ENCODE assay signal across 8 cellular contexts in the genomic region with DNA sequence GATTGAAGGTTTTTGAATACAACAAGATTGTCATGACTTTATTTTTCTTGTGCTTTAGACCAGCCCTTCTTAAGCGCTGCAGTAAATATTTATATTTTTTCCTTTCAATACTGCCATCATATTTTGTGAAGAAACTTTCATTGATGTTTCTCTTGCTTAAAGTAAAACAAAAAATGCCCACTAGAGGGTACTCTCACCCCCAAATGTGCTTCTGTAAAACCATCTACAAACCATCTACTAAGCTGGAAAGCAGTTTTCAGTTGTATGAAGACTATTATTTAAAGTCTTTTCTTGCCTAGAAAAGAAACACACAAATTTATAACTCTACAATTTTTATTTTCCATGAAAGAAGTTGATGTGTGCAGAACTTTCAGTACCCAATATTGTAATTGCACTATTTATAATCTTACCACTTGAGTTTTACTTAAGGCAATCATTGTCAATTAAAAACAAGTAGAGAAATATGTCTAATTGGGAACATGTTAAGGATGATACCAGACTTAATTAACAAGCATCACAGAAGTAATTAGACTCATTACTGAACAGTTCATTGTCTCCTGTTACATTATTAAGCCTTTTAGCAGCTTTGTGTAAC. TPM values are rescaled to one million over a fixed set of nuclear protein-coding genes. Genes with fewer than 3 reads are reported as not detected.
DNase-seq lines count a peak whose midpoint lies in the region; ATAC-seq, FAIRE-seq and TF ChIP-seq lines count a peak whose summit lies in the region.

No MANE protein-coding gene starts in this region.

- H3K9ac ChIP-seq in keratinocyte (ENCODE audit: control insufficient read depth, extremely low read depth, insufficient read depth, low read length): no peak overlapping the region

- peak; percentile 54 for DNase-seq in NB4 (ENCODE audit: low read depth)
- no peak for DNase-seq in WTC11 (ENCODE audit: low spot score)
- no peak for DNase-seq in keratinocyte (ENCODE audit: low read depth, low spot score)
- no peak for DNase-seq in nucleus accumbens (lab: John Stamatoyannopoulos, UW)
- no peak for DNase-seq in NK-92 treated with Interleukin-12 subunit alpha and Interleukin-12 subunit beta, amount 100 ng/mL, for 24 hours (lab: John Stamatoyannopoulos, UW)

- H3K27me3 ChIP-seq in keratinocyte (ENCODE audit: control insufficient read depth, extremely low read depth, insufficient read depth, low read length): no peaks in the 10 kb centered on the region

- H3K9me3 Mint-ChIP-seq in WTC11: no peaks in the 10 kb centered on the region

- H3K27ac ChIP-seq in C4-2B: no peak overlapping the region
- H3K27ac ChIP-seq in keratinocyte (ENCODE audit: control insufficient read depth, insufficient read depth, low read length): no peak overlapping the region

- H3K9me3 ChIP-seq in keratinocyte (ENCODE audit: control insufficient read depth, low read depth, low read length): no peaks in the 10 kb centered on the region

- TF ChIP-seq CTCF in C4-2B (conservative IDR thresholded peaks at IDR 0.05) (peak; percentile 83), NB4 (IDR thresholded peaks at IDR 0.05; ENCODE audit: low read depth, low read length) (peak; percentile 43), WTC11 (IDR thresholded peaks at IDR 0.05) (peak; percentile 43), keratinocyte (optimal IDR thresholded peaks at IDR 0.05 in 1 of 3, IDR thresholded peaks at IDR 0.05 in 1 of 3, conservative IDR thresholded peaks at IDR 0.05 in 1 of 3; ENCODE audit: extremely low read depth in 1 of 3, insufficient read depth in 2 of 3, low read length in 3 of 3) (peak in 2 of 3 experiments; percentile 44 to 46)

- peaks cover 12 to 13% of the 10 kb centered on the region in 2 experiments for H3K36me3 ChIP-seq in keratinocyte (ENCODE audit: control insufficient read depth in 2 of 2, extremely low read depth in 1 of 2, insufficient read depth in 2 of 2, low read length in 2 of 2)

- no peak for FAIRE-seq in keratinocyte (lab: Jason Lieb, UNC)

- H3K4me3 Mint-ChIP-seq in WTC11: no peak overlapping the region

- H3K4me1 Mint-ChIP-seq in WTC11: peaks cover 41% of the 10 kb centered on the region

- peaks cover 41% of the 10 kb centered on the region for H3K4me1 ChIP-seq in keratinocyte (ENCODE audit: control insufficient read depth, extremely low read depth, insufficient read depth, low read length)

- peaks cover 18% of the 10 kb centered on the region for H3K79me2 ChIP-seq in keratinocyte (ENCODE audit: control insufficient read depth, insufficient read depth, low read length)

- no peaks in the 10 kb centered on the region for H3K27me3 Mint-ChIP-seq in WTC11 (ENCODE audit: low read depth)

- CTCF ChIA-PET in WTC11 (lab: Charles Lee): interaction anchor here (0.5 to 3.9 kb wide), 18 partner anchors 10 to 525 kb away, joined by 3 to 76 read pairs (median 3); partner anchors contain the start of genes DNAJC6, LEPR and LEPROT

- peaks cover 4% of the 10 kb centered on the region for H3K36me3 Mint-ChIP-seq in WTC11

- H3K4me2 ChIP-seq in keratinocyte (ENCODE audit: control insufficient read depth, extremely low read depth, insufficient read depth, low read depth, low read length): no peak overlapping the region

- H2AFZ ChIP-seq in keratinocyte (ENCODE audit: control insufficient read depth, low read length): no peak overlapping the region

- POLR2A ChIA-PET in WTC11 (lab: Charles Lee): interaction anchor here (0.6 kb wide), 1 partner anchor 28 kb away, joined by 3 read pairs; no protein-coding TSS in a partner anchor

- no peaks in the 10 kb centered on the region for H4K20me1 ChIP-seq in keratinocyte (ENCODE audit: control insufficient read depth, extremely low read depth, insufficient read depth, low read length)

- dilution Hi-C loops in keratinocyte (cut with MboI; ENCODE audit: extremely low pct_ligation_motif_present, low sequenced_read_pairs): no loop called here

- ATAC-seq in GM18868 (IDR thresholded peaks at IDR 0.05; ENCODE audit: unreplicated experiment) (peak; percentile 67), WTC11 (no peak), HG02970 (IDR thresholded peaks at IDR 0.05; ENCODE audit: low FRiP score, unreplicated experiment) (no peak)

- no peaks in the 10 kb centered on the region for H3K9me1 ChIP-seq in keratinocyte (ENCODE audit: control insufficient read depth, extremely low read depth, insufficient read depth, low read length)

- H3K4me3 ChIP-seq in NB4 (ENCODE audit: low read depth, low read length) (no peak overlapping the region), keratinocyte (ENCODE audit: control insufficient read depth in 2 of 3, extremely low read depth in 1 of 3, insufficient read depth in 2 of 3, low read depth in 1 of 3, low read length in 3 of 3) (no peak overlapping the region)

- H3K27ac Mint-ChIP-seq in WTC11: no peak overlapping the region

- TF ChIP-seq POLR2A in NB4 (IDR thresholded peaks at IDR 0.05; ENCODE audit: extremely low read depth, insufficient read length): no peak

TF ChIP-seq in WTC11, 78 proteins besides CTCF, POLR2A, EP300 and RAD21 (continues in another document):
- TF ChIP-seq, protein P1, sequence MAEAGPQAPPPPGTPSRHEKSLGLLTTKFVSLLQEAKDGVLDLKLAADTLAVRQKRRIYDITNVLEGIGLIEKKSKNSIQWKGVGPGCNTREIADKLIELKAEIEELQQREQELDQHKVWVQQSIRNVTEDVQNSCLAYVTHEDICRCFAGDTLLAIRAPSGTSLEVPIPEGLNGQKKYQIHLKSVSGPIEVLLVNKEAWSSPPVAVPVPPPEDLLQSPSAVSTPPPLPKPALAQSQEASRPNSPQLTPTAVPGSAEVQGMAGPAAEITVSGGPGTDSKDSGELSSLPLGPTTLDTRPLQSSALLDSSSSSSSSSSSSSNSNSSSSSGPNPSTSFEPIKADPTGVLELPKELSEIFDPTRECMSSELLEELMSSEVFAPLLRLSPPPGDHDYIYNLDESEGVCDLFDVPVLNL (CRISPR knock-in tag; IDR thresholded peaks at IDR 0.05; ENCODE audit: borderline replicate concordance, low read depth): no peak
- TF ChIP-seq TP53 (CRISPR knock-in tag; IDR thresholded peaks at IDR 0.05): no peak
- TF ChIP-seq, protein P2, sequence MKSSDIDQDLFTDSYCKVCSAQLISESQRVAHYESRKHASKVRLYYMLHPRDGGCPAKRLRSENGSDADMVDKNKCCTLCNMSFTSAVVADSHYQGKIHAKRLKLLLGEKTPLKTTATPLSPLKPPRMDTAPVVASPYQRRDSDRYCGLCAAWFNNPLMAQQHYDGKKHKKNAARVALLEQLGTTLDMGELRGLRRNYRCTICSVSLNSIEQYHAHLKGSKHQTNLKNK (CRISPR knock-in tag; IDR thresholded peaks at IDR 0.05): no peak
- no peak for TF ChIP-seq ZNF138 (CRISPR knock-in tag; conservative IDR thresholded peaks at IDR 0.05)
- TF ChIP-seq ZNF671 (CRISPR knock-in tag; IDR thresholded peaks at IDR 0.05): no peak
- TF ChIP-seq NFYB (CRISPR knock-in tag; conservative IDR thresholded peaks at IDR 0.05; ENCODE audit: low read depth): no peak
- TF ChIP-seq ZNF423 (CRISPR knock-in tag; IDR thresholded peaks at IDR 0.05): no peak
- TF ChIP-seq KAT7 (CRISPR knock-in tag; IDR thresholded peaks at IDR 0.05; ENCODE audit: borderline replicate concordance): no peak
- TF ChIP-seq FOXK1 (CRISPR knock-in tag; IDR thresholded peaks at IDR 0.05): no peak
- TF ChIP-seq TEAD4 (CRISPR knock-in tag; IDR thresholded peaks at IDR 0.05): no peak
- TF ChIP-seq, protein P3, sequence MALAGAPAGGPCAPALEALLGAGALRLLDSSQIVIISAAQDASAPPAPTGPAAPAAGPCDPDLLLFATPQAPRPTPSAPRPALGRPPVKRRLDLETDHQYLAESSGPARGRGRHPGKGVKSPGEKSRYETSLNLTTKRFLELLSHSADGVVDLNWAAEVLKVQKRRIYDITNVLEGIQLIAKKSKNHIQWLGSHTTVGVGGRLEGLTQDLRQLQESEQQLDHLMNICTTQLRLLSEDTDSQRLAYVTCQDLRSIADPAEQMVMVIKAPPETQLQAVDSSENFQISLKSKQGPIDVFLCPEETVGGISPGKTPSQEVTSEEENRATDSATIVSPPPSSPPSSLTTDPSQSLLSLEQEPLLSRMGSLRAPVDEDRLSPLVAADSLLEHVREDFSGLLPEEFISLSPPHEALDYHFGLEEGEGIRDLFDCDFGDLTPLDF (CRISPR knock-in tag; IDR thresholded peaks at IDR 0.05): no peak

RNA-seq across cellular contexts. Expression of gene LEPR, which starts 10.7 kb away (rescaled TPM):
- 5.3 to 6.5 TPM (median 5.6 TPM) in 3 replicates for total RNA-seq in WTC11 (2021)
- 2.8 to 6.5 TPM (median 5.5 TPM) in 3 replicates for polyA plus RNA-seq in keratinocyte
- polyA plus RNA-seq in keratinocyte (2011; ENCODE audit: low read depth): 3.7 TPM
- 3.1 and 7.7 TPM in 2 replicates for polyA plus RNA-seq in keratinocyte (2011; cell fraction: cytosol; rRNA removed)
- 5.0 and 5.5 TPM in 2 replicates for polyA plus RNA-seq in keratinocyte (2011; cell fraction: nucleus; rRNA removed)
- polyA plus RNA-seq in keratinocyte (2012; ENCODE audit: low replicate concordance): 2.9 and 8.6 TPM in 2 replicates
- 1.0 to 10.7 TPM (median 9.5 TPM) in 3 replicates for polyA minus RNA-seq in keratinocyte
- polyA minus RNA-seq in keratinocyte (2011; cell fraction: cytosol; rRNA and poly(A)+ RNA removed): 5.8 TPM
- polyA minus RNA-seq in keratinocyte (2011; cell fraction: nucleus; rRNA and poly(A)+ RNA removed): 4.0 and 9.2 TPM in 2 replicates

RNA-seq across cellular contexts. Expression of gene LEPROT, which starts 10.7 kb away (rescaled TPM):
- total RNA-seq in WTC11 (2021): 18.1 to 23.0 TPM (median 18.1 TPM) in 3 replicates
- 54.7 to 83.1 TPM (median 82.5 TPM) in 3 replicates for polyA plus RNA-seq in keratinocyte
- polyA plus RNA-seq in keratinocyte (2011; ENCODE audit: low read depth): 56.6 TPM
- polyA plus RNA-seq in keratinocyte (2011; cell fraction: cytosol; rRNA removed): 40.5 and 68.4 TPM in 2 replicates
- 96.3 and 122 TPM in 2 replicates for polyA plus RNA-seq in keratinocyte (2011; cell fraction: nucleus; rRNA removed)
- 45.9 and 47.8 TPM in 2 replicates for polyA plus RNA-seq in keratinocyte (2012; ENCODE audit: low replicate concordance)
- polyA minus RNA-seq in keratinocyte: 29.7 to 70.9 TPM (median 68.1 TPM) in 3 replicates
- 44.3 TPM for polyA minus RNA-seq in keratinocyte (2011; cell fraction: cytosol; rRNA and poly(A)+ RNA removed)
- polyA minus RNA-seq in keratinocyte (2011; cell fraction: nucleus; rRNA and poly(A)+ RNA removed): 58.5 and 96.5 TPM in 2 replicates
